ENCODE assay signal across 14 cellular contexts in genomic region chr17:78391843-78392242, GRCh38. TPM values are rescaled to one million over a fixed set of nuclear protein-coding genes. Genes with fewer than 3 reads are reported as not detected.
DNase-seq lines count a peak whose midpoint lies in the region; ATAC-seq, FAIRE-seq and TF ChIP-seq lines count a peak whose summit lies in the region.
"Had no signal": no experiment of that assay in that cellular context is flagged by ENCODE, and none has a peak within 500 bp of the region (broad histone marks: within the 10 kb centered on the region; RNA-seq: fewer than 3 reads in every experiment).

No MANE protein-coding gene starts in this region.

- H3K4me3 ChIP-seq in astrocyte of the spinal cord (ENCODE audit: low read depth, low read length) = no peak overlapping the region
- no peak overlapping the region for H3K4me3 ChIP-seq in left lung
- no peak overlapping the region for H3K4me3 ChIP-seq in ovary
- H3K4me3 ChIP-seq: sigmoid colon had no signal

- peak; percentile 35 for DNase-seq in AG20443 (ENCODE audit: low spot score)
- DNase-seq in HTR-8/SVneo (ENCODE audit: insufficient read length, low spot score) = peak; percentile 74
- peak; percentile 63 for DNase-seq in astrocyte of the spinal cord (ENCODE audit: low read depth, low spot score)
- no peak for DNase-seq in left lung
- no peak for DNase-seq in ovary
- no peak for DNase-seq in posterior cingulate gyrus
- DNase-seq in HuH-7.5 (ENCODE audit: low spot score) = no peak
- DNase-seq: activated naive CD8-positive, alpha-beta T cell treated with anti-CD3 and anti-CD28 coated beads, Interleukin-2, amount 10 ng/mL, durations not matched to agents 7 days and 5 days; NCI-H1930; sigmoid colon; stimulated activated CD8-positive, alpha-beta memory T cell treated with anti-CD3 and anti-CD28 coated beads, Interleukin-4, amount 100 ng/mL, for 48 hours had no signal

- FAIRE-seq in HTR-8/SVneo (lab: Jason Lieb, UNC) = peak; percentile 16
- FAIRE-seq: H1 had no signal

- H3K36me3 ChIP-seq in left lung (peaks cover 0 to 63% of the 10 kb centered on the region in 2 donors), ovary (no peaks in the 10 kb centered on the region)

- peaks cover 28 to 96% of the 10 kb centered on the region in 2 donors for H3K4me1 ChIP-seq in left lung
- H3K4me1 ChIP-seq in ovary (ENCODE audit: insufficient read depth) = peaks cover 4% of the 10 kb centered on the region

- H3K9me3 ChIP-seq in left lung = no peaks in the 10 kb centered on the region
- no peaks in the 10 kb centered on the region for H3K9me3 ChIP-seq in ovary
- H3K9me3 ChIP-seq: sigmoid colon had no signal

- TF ChIP-seq CTCF in astrocyte of the spinal cord (IDR thresholded peaks at IDR 0.05; ENCODE audit: low read depth, low read length) = no peak
- no peak for TF ChIP-seq CTCF in left lung (IDR thresholded peaks at IDR 0.05)
- TF ChIP-seq CTCF in ovary (IDR thresholded peaks at IDR 0.05) = no peak

- intact Hi-C loops in left lung (cut with DNase I) (no loop called here), ovary (cut with DNase I) (no loop called here), posterior cingulate gyrus (cut with DNase I) (no loop called here)

- H3K27ac ChIP-seq in left lung (peak overlapping the region; percentile 28 to 99), ovary (no peak overlapping the region)
- H3K27ac ChIP-seq: HL-60, sigmoid colon had no signal

- 76 to 79% (median 77%) methylated on average over 4 of the region's 4 CpGs for WGBS in ovary, 3 donors

- in situ Hi-C loops in astrocyte of the spinal cord (cut with HindIII; ENCODE audit: low sequenced_read_pairs) = no loop called here

- H3K27me3 ChIP-seq in left lung = no peaks in the 10 kb centered on the region
- no peaks in the 10 kb centered on the region for H3K27me3 ChIP-seq in ovary
- H3K27me3 ChIP-seq: sigmoid colon had no signal

- TF ChIP-seq POLR2A in ovary (IDR thresholded peaks at IDR 0.05) = no peak

- no peak for TF ChIP-seq EP300 in ovary (IDR thresholded peaks at IDR 0.05)

- ATAC-seq in left lung (no peak), HG03520 (IDR thresholded peaks at IDR 0.05; ENCODE audit: unreplicated experiment) (no peak)

RNA-seq across cellular contexts. Expression of gene PGS1, which starts 13.4 kb away (rescaled TPM):
- total RNA-seq in left lung (10 to 100 TPM; 63.4 to 83.6 TPM), ovary (10 to 100 TPM; 27.2 to 50.2 (median 37.6) TPM)
- polyA plus RNA-seq in ovary = 10 to 100 TPM; 13.5 to 28.7 TPM

RNA-seq across cellular contexts. Expression of gene SOCS3, which starts 32.0 kb away (rescaled TPM):
- total RNA-seq in left lung = 100 to 1,000 TPM in 1 of 2 donors, 10 to 100 TPM in 1; 60.7 to 110 TPM
- total RNA-seq in ovary = 100 to 1,000 TPM in 2 of 7 donors, 10 to 100 TPM in 5; 14.4 to 284 (median 56.5) TPM
- 10 to 100 TPM; 21.9 to 69.5 TPM for polyA plus RNA-seq in ovary

Comparison
In these comparisons a context has a peak if more than half of its experiments do, and no peak if none do; other contexts are left out.
1. DNase-seq: peak in AG20443 (single experiment), HTR-8/SVneo (single experiment) and astrocyte of the spinal cord (single experiment); none in left lung (0 of 2), ovary (0 of 5), posterior cingulate gyrus (0 of 10) and HuH-7.5 (single experiment).
2. H3K27ac ChIP-seq: peak in left lung (2 of 2); none in ovary (0 of 2).